ENCODE assay signal across 8 cellular contexts in genomic region chr5:143592648-143593047, GRCh38.
A peak's percentile ranks its signal among the peaks of the same experiment; 100 is the strongest.
DNase-seq lines count a peak whose midpoint lies in the region; ATAC-seq and TF ChIP-seq lines count a peak whose summit lies in the region.

No MANE protein-coding gene starts in this region.

- POLR2A ChIA-PET in GM10248 (lab: Yijun Ruan, JAX): interaction anchor here (0.5 kb wide), 1 partner anchor 410 kb away, joined by 6 read pairs; no protein-coding TSS in a partner anchor

- no peak overlapping the region for H3K4me3 ChIP-seq in gastrocnemius medialis

- H3K9me3 ChIP-seq in gastrocnemius medialis: no peaks in the 10 kb centered on the region

- peak; percentile 79 for ATAC-seq in GM19467 (IDR thresholded peaks at IDR 0.05; ENCODE audit: unreplicated experiment)
- ATAC-seq in HG03469 (IDR thresholded peaks at IDR 0.05; ENCODE audit: unreplicated experiment): peak; percentile 71
- no peak for ATAC-seq in omental fat pad (ENCODE audit: low FRiP score)
- ATAC-seq in HG02798 (IDR thresholded peaks at IDR 0.05; ENCODE audit: poor library complexity, unreplicated experiment): no peak
- ATAC-seq in gastrocnemius medialis: no peak

- H3K4me1 ChIP-seq in gastrocnemius medialis: no peaks in the 10 kb centered on the region

- CTCF ChIA-PET in GM10248 (lab: Yijun Ruan, JAX): interaction anchor here (5.2 kb wide), 1 partner anchor 10 kb away, joined by 23 read pairs; no protein-coding TSS in a partner anchor

- in situ Hi-C loops in gastrocnemius medialis (cut with MboI; ENCODE audit: low sequenced_read_pairs in 4 of 4): no loop called here

- intact Hi-C loops in gastrocnemius medialis (cut with DNase I; ENCODE audit: low total_unique reads): no loop called here

- DNase-seq in GM10248 (ENCODE audit: extremely low spot score) (peak; percentile 27), dermis blood vessel endothelial cell (peak; percentile 59), omental fat pad (ENCODE audit: low spot score) (no peak), midbrain (lab: John Stamatoyannopoulos, UW) (no peak), gastrocnemius medialis (no peak)

- H3K27me3 ChIP-seq in gastrocnemius medialis: no peaks in the 10 kb centered on the region

- no peak for TF ChIP-seq POLR2A in gastrocnemius medialis (IDR thresholded peaks at IDR 0.05)

- TF ChIP-seq CTCF in GM10248 (IDR thresholded peaks at IDR 0.05; ENCODE audit: control extremely low read depth, extremely low read depth, low read depth, missing control alignments) (no peak), omental fat pad (IDR thresholded peaks at IDR 0.05) (no peak), gastrocnemius medialis (IDR thresholded peaks at IDR 0.05 in 4 of 5, conservative IDR thresholded peaks at IDR 0.05 in 1 of 5) (no peak)

- no peaks in the 10 kb centered on the region for H3K36me3 ChIP-seq in gastrocnemius medialis

- H3K27ac ChIP-seq in gastrocnemius medialis: no peak overlapping the region

Comparison
In these comparisons a context has a peak if more than half of its experiments do, and no peak if none do; other contexts are left out.
1. DNase-seq: peak in GM10248 (single experiment) and dermis blood vessel endothelial cell (single experiment); none in omental fat pad (single experiment), midbrain (single experiment) and gastrocnemius medialis (0 of 2).
2. ATAC-seq: peak in GM19467 (single experiment) and HG03469 (single experiment); none in omental fat pad (single experiment), HG02798 (single experiment) and gastrocnemius medialis (0 of 2).